ENCODE assay signal across 8 cellular contexts in the genomic region with DNA sequence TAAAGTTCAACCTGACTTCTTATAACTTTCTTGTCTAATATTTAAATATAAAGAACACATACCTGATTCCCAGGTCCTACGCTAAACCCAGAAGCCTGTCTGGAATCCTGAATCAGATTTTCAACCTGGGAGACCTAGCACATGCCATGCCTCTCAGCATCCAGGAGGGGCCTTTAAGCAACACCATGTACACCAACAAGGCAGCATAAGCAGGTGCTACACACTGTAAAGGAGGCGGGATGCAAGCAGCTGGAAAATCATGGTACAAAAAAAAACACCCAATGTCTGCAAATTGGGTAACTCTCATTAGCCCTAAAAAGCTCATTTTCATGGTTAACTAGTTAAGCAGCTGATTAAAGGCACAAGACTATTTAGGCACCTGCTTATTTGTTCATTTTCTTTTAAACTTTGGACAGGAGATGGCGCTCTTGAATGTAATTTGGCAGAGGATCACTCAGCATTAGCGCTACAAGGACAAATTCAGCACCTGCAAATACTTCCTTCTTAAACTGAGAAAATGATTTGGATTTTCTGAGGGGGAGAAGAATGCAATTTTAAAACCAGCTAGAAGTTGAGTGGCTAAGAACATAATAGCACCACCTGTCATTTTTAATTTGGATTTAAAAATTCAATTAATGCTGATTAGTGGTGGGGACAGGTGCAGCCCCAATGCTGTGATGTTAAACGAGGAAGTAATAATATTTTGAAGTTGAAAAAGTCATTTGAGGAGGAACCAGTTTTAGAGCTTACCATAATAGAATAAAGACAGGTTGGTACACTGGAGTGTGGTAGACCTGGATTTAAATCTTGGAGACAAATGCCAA.
A peak's percentile ranks its signal among the peaks of the same experiment; 100 is the strongest.
DNase-seq lines count a peak whose midpoint lies in the region; ATAC-seq and TF ChIP-seq lines count a peak whose summit lies in the region.

No MANE protein-coding gene starts in this region.

- intact Hi-C loops in ovary (cut with DNase I) = loop anchor here in 1 of 4 donors (10.0 kb wide), 1 partner anchor 472 kb away; no protein-coding TSS in a partner anchor

- H3K27ac Mint-ChIP-seq in osteocyte (ENCODE audit: unreplicated experiment) = no peak overlapping the region

- peak; percentile 87 for ATAC-seq in GM21526 (IDR thresholded peaks at IDR 0.05; ENCODE audit: low FRiP score, unreplicated experiment)
- peak; percentile 67 for ATAC-seq in esophagus mucosa

- H3K27me3 ChIP-seq in SJCRH30 = no peaks in the 10 kb centered on the region
- H3K27me3 ChIP-seq in ovary = no peaks in the 10 kb centered on the region

- H3K4me1 Mint-ChIP-seq in osteocyte (ENCODE audit: unreplicated experiment) = no peaks in the 10 kb centered on the region

- H3K4me1 ChIP-seq in SJCRH30 (no peaks in the 10 kb centered on the region), ovary (ENCODE audit: insufficient read depth) (no peaks in the 10 kb centered on the region)

- DNase-seq in activated CD8-positive, alpha-beta memory T cell treated with anti-CD3 and anti-CD28 coated beads, Interleukin-2, amount 50 U/mL, for 1 hour (ENCODE audit: extremely low read depth) = peak; percentile 25
- DNase-seq in activated CD8-positive, alpha-beta memory T cell treated with anti-CD3 and anti-CD28 coated beads for 24 hours = no peak
- DNase-seq in NCI-H1105 (lab: John Stamatoyannopoulos, UW) (peak; percentile 88), SJCRH30 (peak; percentile 34 to 84), osteocyte (ENCODE audit: extremely low spot score, unreplicated experiment) (no peak), ovary (no peak)

- no peaks in the 10 kb centered on the region for H3K36me3 ChIP-seq in SJCRH30
- H3K36me3 ChIP-seq in ovary = no peaks in the 10 kb centered on the region

- no peaks in the 10 kb centered on the region for H3K9me3 Mint-ChIP-seq in osteocyte (ENCODE audit: unreplicated experiment)

- WGBS in ovary, 3 donors = 20 to 27% (median 22%) methylated on average over 5 of the region's 5 CpGs

- no peak for TF ChIP-seq POLR2A in ovary (IDR thresholded peaks at IDR 0.05)

- no peak overlapping the region for H3K27ac ChIP-seq in SJCRH30
- H3K27ac ChIP-seq in ovary = no peak overlapping the region

- peaks cover 45% of the 10 kb centered on the region for H3K27me3 Mint-ChIP-seq in osteocyte (ENCODE audit: unreplicated experiment)

- H3K4me3 ChIP-seq in SJCRH30 (no peak overlapping the region), ovary (no peak overlapping the region)

- TF ChIP-seq CTCF in osteocyte (IDR thresholded peaks at IDR 0.05) (peak; percentile 50), ovary (IDR thresholded peaks at IDR 0.05) (peak in 1 of 3 donors; percentile 18)

- no peak for TF ChIP-seq EP300 in ovary (IDR thresholded peaks at IDR 0.05)

- no peaks in the 10 kb centered on the region for H3K9me3 ChIP-seq in SJCRH30 (replicated peaks)
- no peaks in the 10 kb centered on the region for H3K9me3 ChIP-seq in ovary

- H3K4me3 Mint-ChIP-seq in osteocyte (ENCODE audit: unreplicated experiment) = no peak overlapping the region

- H3K36me3 Mint-ChIP-seq in osteocyte (ENCODE audit: unreplicated experiment) = no peaks in the 10 kb centered on the region

Comparison
In these comparisons a context has a peak if more than half of its experiments do, and no peak if none do; other contexts are left out.
1. DNase-seq: peak in activated CD8-positive, alpha-beta memory T cell treated with anti-CD3 and anti-CD28 coated beads, Interleukin-2, amount 50 U/mL, for 1 hour (single experiment), NCI-H1105 (single experiment) and SJCRH30 (2 of 2); none in activated CD8-positive, alpha-beta memory T cell treated with anti-CD3 and anti-CD28 coated beads for 24 hours (single experiment), osteocyte (single experiment) and ovary (0 of 5).